24 cellular contexts compared by ENCODE assay signal in genomic region chr7:128265156-128265905, GRCh38. TPM values are rescaled to one million over a fixed set of nuclear protein-coding genes. Genes with fewer than 3 reads are reported as not detected.
"Had no signal": no experiment of that assay in that cellular context is flagged by ENCODE, and none has a peak within 500 bp of the region (broad histone marks: within the 10 kb centered on the region; RNA-seq: fewer than 3 reads in every experiment).

No MANE protein-coding gene starts in this region.

- H3K27me3 ChIP-seq: neural progenitor cell had no signal

- H3K4me2 ChIP-seq: neural progenitor cell had no signal

- H3K36me3 Mint-ChIP-seq: natural killer cell had no signal

- H3K4me3 ChIP-seq: dorsolateral prefrontal cortex, heart left ventricle, neural progenitor cell, pancreas, skin epidermis, stomach had no signal

- H3K4me1 Mint-ChIP-seq: natural killer cell had no signal

- H3K4me3 Mint-ChIP-seq: natural killer cell, neural progenitor cell had no signal

- H3K27ac ChIP-seq: heart left ventricle, neural progenitor cell, pancreas, skin epidermis had no signal

- H3K9me3 Mint-ChIP-seq: natural killer cell, neural progenitor cell had no signal

- DNase-seq: cortex of kidney; effector memory CD4-positive, alpha-beta T cell; heart left ventricle; hippocampal formation; mesendoderm; natural killer cell; nucleus accumbens; stimulated activated CD4-positive, alpha-beta T cell treated with anti-CD3 and anti-CD28 coated beads, Interleukin-2, amount 100 ng/mL, for 24 hours; stimulated activated CD4-positive, alpha-beta T cell treated with anti-CD3 and anti-CD28 coated beads, Interleukin-4, amount 100 ng/mL, for 4 hours; stimulated activated naive CD4-positive, alpha-beta T cell; trophoblast cell had no signal

- H2AFZ ChIP-seq: neural progenitor cell had no signal

- H3K9ac ChIP-seq: neural progenitor cell had no signal

- H3K9me3 ChIP-seq: heart left ventricle, pancreas, stomach had no signal

- H3K27ac Mint-ChIP-seq: natural killer cell, neural progenitor cell had no signal

- H3K36me3 ChIP-seq: heart left ventricle, neural progenitor cell, pancreas, stomach had no signal

RNA-seq across cellular contexts. Expression of gene LEP, which starts 24.3 kb away (rescaled TPM):
- total RNA-seq: frontal cortex, glomerular endothelial cell, kidney epithelial cell, liver, lung microvascular endothelial cell, mucosa of gallbladder, myocyte, natural killer cell, pulmonary artery endothelial cell, stomach had no signal
